ENCODE assay signal across 20 cellular contexts in the genomic region with DNA sequence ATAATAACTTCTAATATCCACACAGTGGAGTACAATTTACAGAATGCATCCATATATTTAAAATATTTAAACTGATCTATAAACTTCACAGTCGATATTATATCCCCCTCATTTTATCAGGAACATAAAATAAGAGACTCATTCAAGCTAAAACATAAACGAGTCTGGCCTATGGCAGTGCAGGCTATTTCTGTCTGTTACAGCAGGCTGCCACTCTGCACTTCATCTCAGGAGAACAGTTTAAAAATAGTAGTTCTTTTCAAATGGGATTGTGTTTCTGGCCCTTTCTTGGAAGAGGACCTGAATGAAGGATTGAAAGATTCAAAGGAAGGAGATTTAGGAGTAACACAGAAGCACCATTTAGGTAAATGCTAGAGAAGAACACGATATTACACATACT.
"Had no signal": no experiment of that assay in that cellular context is flagged by ENCODE, and none has a peak within 500 bp of the region (broad histone marks: within the 10 kb centered on the region; RNA-seq: fewer than 3 reads in every experiment).

No MANE protein-coding gene starts in this region.

- ATAC-seq: natural killer cell; stimulated activated effector memory CD8-positive, alpha-beta T cell treated with anti-CD3 and anti-CD28 coated beads, Interleukin-12 subunit alpha, Interleukin-12 subunit beta, amount 100 ng/mL, for 72 hours had no signal

- H3K4me1 ChIP-seq: esophagus squamous epithelium, parathyroid adenoma, sigmoid colon, stomach, thyroid gland, vagina had no signal

- H3K9me3 ChIP-seq: esophagus squamous epithelium, sigmoid colon, stomach, thyroid gland, vagina had no signal

- H3K27me3 ChIP-seq: esophagus squamous epithelium, hepatocyte, sigmoid colon, thyroid gland, vagina had no signal

- DNase-seq: dermis blood vessel endothelial cell; effector memory CD4-positive, alpha-beta T cell; erythroblast; esophagus squamous epithelium; foreskin melanocyte; kidney; natural killer cell; sigmoid colon; stimulated activated CD4-positive, alpha-beta T cell treated with anti-CD3 and anti-CD28 coated beads, Interleukin-2, amount 100 ng/mL, for 24 hours; stimulated activated CD4-positive, alpha-beta T cell treated with anti-CD3 and anti-CD28 coated beads, Interleukin-4, amount 100 ng/mL, for 24 hours; stimulated activated naive CD4-positive, alpha-beta T cell treated with Interleukin-2 at 50 U/mL for 16 hours; stomach; thyroid gland; trophoblast cell had no signal

- H3K36me3 ChIP-seq: esophagus squamous epithelium, sigmoid colon, stomach, thyroid gland, vagina had no signal

- H3K4me3 ChIP-seq: coronary artery, esophagus squamous epithelium, hepatocyte, lung, sigmoid colon, stomach, thyroid gland, vagina had no signal

- H3K27ac ChIP-seq: coronary artery, esophagus squamous epithelium, hepatocyte, parathyroid adenoma, sigmoid colon, stomach, thyroid gland, vagina had no signal
